Comparison of ENCODE assay signal across 9 cellular contexts in the genomic region with DNA sequence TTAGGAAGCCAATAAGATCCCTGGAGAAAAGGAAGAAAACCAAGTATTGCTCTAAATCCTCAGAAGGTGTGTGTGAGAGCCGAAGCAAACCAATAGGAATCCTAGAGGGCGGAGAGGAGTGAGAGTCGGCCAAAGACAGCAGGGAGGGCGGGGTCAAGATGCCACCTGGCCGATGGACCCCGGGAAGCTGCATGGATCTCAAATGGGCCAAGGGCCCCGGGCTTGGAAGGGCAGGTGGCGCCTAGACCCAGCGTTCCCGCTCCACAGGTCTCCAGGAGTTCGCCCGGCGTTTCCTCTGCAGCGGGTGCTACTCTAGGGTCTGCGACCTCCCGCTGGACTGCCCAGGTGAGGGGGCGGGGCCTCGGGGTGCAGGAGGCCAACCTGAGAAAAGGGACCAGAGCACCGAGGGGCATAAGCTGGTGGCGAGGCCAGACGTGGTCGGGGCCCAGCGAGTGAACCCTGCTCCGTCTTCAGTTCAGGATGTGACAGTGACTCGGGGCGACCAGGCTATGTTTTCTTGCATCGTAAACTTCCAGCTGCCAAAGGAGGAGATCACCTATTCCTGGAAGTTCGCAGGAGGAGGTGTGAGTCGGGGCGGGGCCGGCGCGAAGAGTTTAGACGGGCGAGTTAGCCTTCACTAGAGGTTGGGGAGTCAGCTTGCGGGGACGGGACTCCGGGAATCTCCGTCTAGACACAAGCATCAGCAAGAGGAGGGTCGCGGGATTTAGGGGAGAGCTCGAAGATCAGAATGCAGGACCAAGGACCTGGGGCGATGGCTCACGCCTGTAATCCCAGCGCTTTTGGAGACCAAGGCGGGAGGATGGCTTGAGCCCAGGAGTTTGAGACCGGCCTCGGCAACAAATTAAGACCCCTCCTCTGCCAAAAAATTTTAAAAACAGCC. TPM values are rescaled to one million over a fixed set of nuclear protein-coding genes. Genes with fewer than 3 reads are reported as not detected.
DNase-seq lines count a peak whose midpoint lies in the region; ATAC-seq and TF ChIP-seq lines count a peak whose summit lies in the region.
"Had no signal": no experiment of that assay in that cellular context is flagged by ENCODE, and none has a peak within 500 bp of the region (broad histone marks: within the 10 kb centered on the region; RNA-seq: fewer than 3 reads in every experiment).

No MANE protein-coding gene starts in this region.

- H3K4me3 Mint-ChIP-seq in activated naive CD8-positive, alpha-beta T cell treated with anti-CD3 and anti-CD28 coated beads, Interleukin-2, amount 10 ng/mL, durations not matched to agents 7 days and 5 days, result peak overlapping the region; percentile 93

- POLR2A ChIA-PET in activated naive CD8-positive, alpha-beta T cell treated with anti-CD3 and anti-CD28 coated beads, Interleukin-2, amount 10 ng/mL, durations not matched to agents 7 days and 5 days (lab: Charles Lee), result interaction anchor here (1.2 kb wide), 1 partner anchor 46 kb away, joined by 6 read pairs; no protein-coding TSS in a partner anchor

- no peak for TF ChIP-seq CTCF in spleen (IDR thresholded peaks at IDR 0.05 in 8 of 11, conservative IDR thresholded peaks at IDR 0.05 in 3 of 11)

- peaks cover 20% of the 10 kb centered on the region for H3K36me3 Mint-ChIP-seq in activated naive CD8-positive, alpha-beta T cell treated with anti-CD3 and anti-CD28 coated beads, Interleukin-2, amount 10 ng/mL, durations not matched to agents 7 days and 5 days

- H3K4me3 ChIP-seq in spleen (peak overlapping the region; percentile 49 to 86 (median 60)), SJCRH30 (no peak overlapping the region)

- H3K4me1 Mint-ChIP-seq in activated naive CD8-positive, alpha-beta T cell treated with anti-CD3 and anti-CD28 coated beads, Interleukin-2, amount 10 ng/mL, durations not matched to agents 7 days and 5 days, result peaks cover 16% of the 10 kb centered on the region

- 14 to 32% (median 20%) methylated on average over 37 to 48 of the region's 48 CpGs for WGBS in spleen, 5 donors

- peak; percentile 70 for DNase-seq in HT-29 (ENCODE audit: low spot score)
- peak; percentile 43 for DNase-seq in activated naive CD8-positive, alpha-beta T cell treated with anti-CD3 and anti-CD28 coated beads, Interleukin-2, amount 10 ng/mL, durations not matched to agents 7 days and 5 days
- peak; percentile 79 for DNase-seq in iPS-NIHi7 (ENCODE audit: extremely low spot score)
- peak; percentile 83 for DNase-seq in spleen
- DNase-seq in NOMO-1 treated with dmso at 0.1 percent for 144 hours (lab: John Stamatoyannopoulos, UW; ENCODE audit: unreplicated experiment), result no peak
- no peak for DNase-seq in RPMI8226
- DNase-seq in SJCRH30, result no peak

- no peak for TF ChIP-seq POLR2A in spleen (IDR thresholded peaks at IDR 0.05)

- H3K9me3 ChIP-seq in spleen (no peaks in the 10 kb centered on the region), SJCRH30 (replicated peaks) (no peaks in the 10 kb centered on the region)

- intact Hi-C loops in spleen (cut with DNase I; ENCODE audit: low total_unique reads), result no loop called here

- H3K36me3 ChIP-seq in spleen (peaks cover 0 to 69% (median 9%) of the 10 kb centered on the region in 6 donors), SJCRH30 (peaks cover 44% of the 10 kb centered on the region)

- peaks cover 4% of the 10 kb centered on the region for H3K9me3 Mint-ChIP-seq in activated naive CD8-positive, alpha-beta T cell treated with anti-CD3 and anti-CD28 coated beads, Interleukin-2, amount 10 ng/mL, durations not matched to agents 7 days and 5 days

- no peak for ATAC-seq in activated naive CD8-positive, alpha-beta T cell treated with anti-CD3 and anti-CD28 coated beads, Interleukin-2, amount 10 ng/mL, durations not matched to agents 7 days and 5 days (ENCODE audit: low read depth)
- no peak for ATAC-seq in HG02623 (IDR thresholded peaks at IDR 0.05; ENCODE audit: unreplicated experiment)

- H3K27me3 ChIP-seq in spleen (replicated peaks in 1 of 7) (peaks cover 0 to 21% (median 7%) of the 10 kb centered on the region in 7 donors), SJCRH30 (no peaks in the 10 kb centered on the region)

- H3K27ac ChIP-seq in spleen (peak overlapping the region in 7 of 8 donors; percentile 90 to 95 (median 91)), SJCRH30 (no peak overlapping the region)
- H3K27ac ChIP-seq: KMS-11 had no signal

- H3K27me3 Mint-ChIP-seq in activated naive CD8-positive, alpha-beta T cell treated with anti-CD3 and anti-CD28 coated beads, Interleukin-2, amount 10 ng/mL, durations not matched to agents 7 days and 5 days, result peaks cover 13% of the 10 kb centered on the region

- H3K4me1 ChIP-seq in spleen (peaks cover 16 to 45% (median 31%) of the 10 kb centered on the region in 6 donors), SJCRH30 (peaks cover under 1% of the 10 kb centered on the region; the same call in 1 of the 2 replicates)

- peak overlapping the region; percentile 71 for H3K27ac Mint-ChIP-seq in activated naive CD8-positive, alpha-beta T cell treated with anti-CD3 and anti-CD28 coated beads, Interleukin-2, amount 10 ng/mL, durations not matched to agents 7 days and 5 days

RNA-seq across cellular contexts. Expression of a gene that starts 9.9 kb away (rescaled TPM):
- total RNA-seq in HT-29 (2014; rRNA removed; shearing (Covaris generic)), result 13.6 and 17.8 TPM in 2 replicates
- total RNA-seq in activated naive CD8-positive, alpha-beta T cell treated with anti-CD3 and anti-CD28 coated beads, Interleukin-2, amount 10 ng/mL, durations not matched to agents 7 days and 5 days, result 1 to 10 TPM; 4.8 TPM
- total RNA-seq in spleen, result 10 to 100 TPM; 16.4 to 29.3 (median 20.1) TPM
- polyA plus RNA-seq in spleen, result 10 to 100 TPM in 2 of 3 donors, 1 to 10 TPM in 1; 9.6 to 44.2 (median 20.2) TPM
- total RNA-seq in SJCRH30 (2014; rRNA removed; shearing (Covaris generic)), result 3.2 and 10.9 TPM in 2 replicates

RNA-seq across cellular contexts. Expression of a gene that starts 20.8 kb away (rescaled TPM):
- 0.05 TPM in 1 of 2 replicates, not detected in the other for total RNA-seq in HT-29 (2014; rRNA removed; shearing (Covaris generic))
- total RNA-seq in activated naive CD8-positive, alpha-beta T cell treated with anti-CD3 and anti-CD28 coated beads, Interleukin-2, amount 10 ng/mL, durations not matched to agents 7 days and 5 days, result not detected
- total RNA-seq in spleen, result under 1 TPM in 2 of 7 donors, not detected in 5; 0.22 to 0.54 TPM
- polyA plus RNA-seq in spleen, result under 1 TPM in 2 of 3 donors, not detected in 1; 0.11 to 0.58 TPM
- 0.23 TPM in 1 of 2 replicates, not detected in the other for total RNA-seq in SJCRH30 (2014; rRNA removed; shearing (Covaris generic))

RNA-seq across cellular contexts. Expression of a gene that starts 48.7 kb away (rescaled TPM):
- not detected in 2 replicates for total RNA-seq in HT-29 (2014; rRNA removed; shearing (Covaris generic))
- not detected for total RNA-seq in activated naive CD8-positive, alpha-beta T cell treated with anti-CD3 and anti-CD28 coated beads, Interleukin-2, amount 10 ng/mL, durations not matched to agents 7 days and 5 days
- 100 to 1,000 TPM; 103 to 344 (median 144) TPM for total RNA-seq in spleen
- 10 to 100 TPM in 2 of 3 donors, 1 to 10 TPM in 1; 7.2 to 24.1 (median 12.2) TPM for polyA plus RNA-seq in spleen
- total RNA-seq in SJCRH30 (2014; rRNA removed; shearing (Covaris generic)), result not detected in 2 replicates

RNA-seq across cellular contexts. Expression of a gene that starts 56.4 kb away (rescaled TPM):
- not detected in 2 replicates for total RNA-seq in HT-29 (2014; rRNA removed; shearing (Covaris generic))
- total RNA-seq in activated naive CD8-positive, alpha-beta T cell treated with anti-CD3 and anti-CD28 coated beads, Interleukin-2, amount 10 ng/mL, durations not matched to agents 7 days and 5 days, result under 1 TPM; 0.33 to 0.57 TPM
- 100 to 1,000 TPM in 1 of 7 donors, 10 to 100 TPM in 4, not detected in 2; 40.1 to 101 (median 84.4) TPM for total RNA-seq in spleen
- 10 to 100 TPM; 13.3 to 20.8 (median 15.9) TPM for polyA plus RNA-seq in spleen
- total RNA-seq in SJCRH30 (2014; rRNA removed; shearing (Covaris generic)), result not detected in 2 replicates

RNA-seq across cellular contexts. Expression of a gene that starts 58.0 kb away (rescaled TPM):
- total RNA-seq in HT-29 (2014; rRNA removed; shearing (Covaris generic)), result not detected in 2 replicates
- total RNA-seq in activated naive CD8-positive, alpha-beta T cell treated with anti-CD3 and anti-CD28 coated beads, Interleukin-2, amount 10 ng/mL, durations not matched to agents 7 days and 5 days, result not detected
- 10 to 100 TPM; 18.6 to 88.0 (median 37.1) TPM for total RNA-seq in spleen
- 1 to 10 TPM; 1.5 to 3.8 (median 2.0) TPM for polyA plus RNA-seq in spleen
- total RNA-seq in SJCRH30 (2014; rRNA removed; shearing (Covaris generic)), result not detected in 2 replicates

Comparison
In these comparisons a context has a peak if more than half of its experiments do, and no peak if none do; other contexts are left out.
1. DNase-seq: peak in HT-29 (single experiment), activated naive CD8-positive, alpha-beta T cell treated with anti-CD3 and anti-CD28 coated beads, Interleukin-2, amount 10 ng/mL, durations not matched to agents 7 days and 5 days (single experiment), iPS-NIHi7 (single experiment) and spleen (single experiment); none in NOMO-1 treated with dmso at 0.1 percent for 144 hours (single experiment), RPMI8226 (single experiment) and SJCRH30 (0 of 2).
2. RNA of a gene that starts 48.7 kb away (total RNA-seq): 103 to 344 TPM in spleen; not detected in activated naive CD8-positive, alpha-beta T cell treated with anti-CD3 and anti-CD28 coated beads, Interleukin-2, amount 10 ng/mL, durations not matched to agents 7 days and 5 days, not detected in HT-29 and not detected in SJCRH30; every median in the first group is over 10 times any median in the second.